In genomic region chr21:45973475-45974072, GRCh38 we compare ENCODE assay signal across 8 cellular contexts. TPM values are rescaled to one million over a fixed set of nuclear protein-coding genes. Genes with fewer than 3 reads are reported as not detected.
A peak's percentile ranks its signal among the peaks of the same experiment; 100 is the strongest.
DNase-seq lines count a peak whose midpoint lies in the region; ATAC-seq, FAIRE-seq and TF ChIP-seq lines count a peak whose summit lies in the region.

No MANE protein-coding gene starts in this region.

- TF ChIP-seq CTCF in BE2C (IDR thresholded peaks at IDR 0.05; ENCODE audit: low read depth, low read length) = peak; percentile 80
- TF ChIP-seq CTCF in endothelial cell of umbilical vein (IDR thresholded peaks at IDR 0.05; ENCODE audit: extremely low read depth in 1 of 2, insufficient read depth in 1 of 2, low read depth in 1 of 2, low read length in 2 of 2) = peak; percentile 70 to 83

- H3K36me3 ChIP-seq in BE2C (no peaks in the 10 kb centered on the region), H7 (replicated peaks; ENCODE audit: control insufficient read depth, insufficient read depth, low read length) (no peaks in the 10 kb centered on the region), endothelial cell of umbilical vein (ENCODE audit: control insufficient read depth in 2 of 2, extremely low read depth in 1 of 2, insufficient read depth in 2 of 2, low read length in 2 of 2) (no peaks in the 10 kb centered on the region)

- H3K9me3 ChIP-seq in BE2C (no peaks in the 10 kb centered on the region), endothelial cell of umbilical vein (replicated peaks; ENCODE audit: control insufficient read depth, insufficient read depth, low read length) (no peaks in the 10 kb centered on the region), mononuclear cell (ENCODE audit: low read depth, low read length) (no peaks in the 10 kb centered on the region)

- no peaks in the 10 kb centered on the region for H3K79me2 ChIP-seq in endothelial cell of umbilical vein (ENCODE audit: control insufficient read depth, insufficient read depth, low read length)

- no peak for ATAC-seq in HG03571 (IDR thresholded peaks at IDR 0.05; ENCODE audit: unreplicated experiment)

- H3K9me1 ChIP-seq in endothelial cell of umbilical vein (replicated peaks; ENCODE audit: control insufficient read depth, extremely low read depth, insufficient read depth, low read length) = no peaks in the 10 kb centered on the region

- no peak for TF ChIP-seq POLR2A in endothelial cell of umbilical vein (IDR thresholded peaks at IDR 0.05; ENCODE audit: low read depth, low read length)

- no peaks in the 10 kb centered on the region for H4K20me1 ChIP-seq in endothelial cell of umbilical vein (replicated peaks; ENCODE audit: control insufficient read depth, extremely low read depth, insufficient read depth, low read length)

- CTCF ChIA-PET in endothelial cell of umbilical vein (lab: Charles Lee) = interaction anchor here (0.6 to 5.1 kb wide), 15 partner anchors 9 to 670 kb away, joined by 3 to 78 read pairs (median 4); partner anchors contain the start of genes COL6A1, MCM3AP and YBEY

- H3K27ac ChIP-seq in endothelial cell of umbilical vein (ENCODE audit: insufficient read depth, low read depth, low read length) = peak overlapping the region; percentile 35

- DNase-seq in BE2C = peak; percentile 90
- DNase-seq in H7 = peak; percentile 90
- DNase-seq in NCI-H748 (lab: John Stamatoyannopoulos, UW; ENCODE audit: unreplicated experiment) = peak; percentile 71
- peak; percentile 87 for DNase-seq in activated CD8-positive, alpha-beta memory T cell treated with anti-CD3 and anti-CD28 coated beads, Interleukin-2, amount 50 U/mL, for 48 hours
- DNase-seq in endothelial cell of umbilical vein (ENCODE audit: low read depth, low spot score) = peak; percentile 77
- peak; percentile 67 to 72 for DNase-seq in stimulated activated CD8-positive, alpha-beta memory T cell treated with anti-CD3 and anti-CD28 coated beads, Interleukin-2, amount 100 ng/mL, for 1 hour (ENCODE audit: low read depth in 2 of 2)

- H2AFZ ChIP-seq in endothelial cell of umbilical vein (ENCODE audit: low read depth, low read length) = peak overlapping the region; percentile 93

- H3K9ac ChIP-seq in endothelial cell of umbilical vein (replicated peaks; ENCODE audit: extremely low read depth, insufficient read depth, low read length) = peak overlapping the region; percentile 65

- H3K4me1 ChIP-seq in BE2C (peaks cover 38% of the 10 kb centered on the region), endothelial cell of umbilical vein (ENCODE audit: control insufficient read depth, extremely low read depth, insufficient read depth, low read length) (peaks cover 29% of the 10 kb centered on the region), mononuclear cell (ENCODE audit: insufficient read depth, low read length) (peaks cover 30% of the 10 kb centered on the region)

- intact Hi-C loops in endothelial cell of umbilical vein (cut with micrococcal nuclease) = loop anchor here (1.0 to 5.0 kb wide), 4 partner anchors 8 to 254 kb away; partner anchors contain the start of genes COL6A1, COL6A2 and LSS

- dilution Hi-C loops in endothelial cell of umbilical vein (cut with MboI; ENCODE audit: extremely low pct_ligation_motif_present, low sequenced_read_pairs) = no loop called here

- FAIRE-seq in endothelial cell of umbilical vein (lab: Jason Lieb, UNC) = peak; percentile 75

- POLR2A ChIA-PET in endothelial cell of umbilical vein (lab: Charles Lee) = no interaction called here

- H3K27me3 ChIP-seq in BE2C (peaks cover 5% of the 10 kb centered on the region), H7 (ENCODE audit: control insufficient read depth, insufficient read depth, low read length) (peaks cover 9% of the 10 kb centered on the region), endothelial cell of umbilical vein (ENCODE audit: control insufficient read depth in 2 of 2, insufficient read depth in 2 of 2, low read length in 2 of 2) (peaks cover 0 to 2% of the 10 kb centered on the region in 2 experiments), mononuclear cell (ENCODE audit: insufficient read depth, low read length) (peaks cover 38% of the 10 kb centered on the region)

- H3K4me3 ChIP-seq in BE2C (ENCODE audit: low read depth, low read length) (peak overlapping the region; percentile 64), H7 (ENCODE audit: insufficient read depth, low read depth, low read length) (peak overlapping the region; percentile 54), endothelial cell of umbilical vein (replicated peaks in 1 of 3; ENCODE audit: insufficient read depth in 1 of 3, low read depth in 1 of 3, low read length in 3 of 3) (peak overlapping the region; percentile 7 to 56 (median 34)), mononuclear cell (ENCODE audit: low read length) (peak overlapping the region; percentile 39)

- H3K4me2 ChIP-seq in endothelial cell of umbilical vein (ENCODE audit: insufficient read depth, low read length) = peak overlapping the region; percentile 54

- TSS peak; percentile 33 for BruUV-seq in endothelial cell of umbilical vein (replicated peaks; lab: Mats Ljungman, UMichigan)

TF ChIP-seq in endothelial cell of umbilical vein, 7 proteins besides CTCF, POLR2A, EP300 and RAD21:
- TF ChIP-seq EZH2 (IDR thresholded peaks at IDR 0.05; ENCODE audit: borderline replicate concordance, low read depth, low read length, severe bottlenecking) (no peak), POLR2AphosphoS5 (IDR thresholded peaks at IDR 0.05; ENCODE audit: insufficient read depth, low read depth, low read length) (no peak), MYC (IDR thresholded peaks at IDR 0.05; ENCODE audit: low read depth, low read length) (no peak), GATA2 (IDR thresholded peaks at IDR 0.05; ENCODE audit: insufficient read depth, insufficient read length, low read depth, low read length) (no peak), JUN (IDR thresholded peaks at IDR 0.05; ENCODE audit: borderline replicate concordance, insufficient read depth, insufficient read length, low read depth) (no peak), MAX (IDR thresholded peaks at IDR 0.05; ENCODE audit: insufficient read depth, insufficient read length) (no peak), FOS (IDR thresholded peaks at IDR 0.05; ENCODE audit: borderline replicate concordance, insufficient read depth, low read length) (no peak)
TF ChIP-seq in endothelial cell of umbilical vein: peak in this region for 0.

RNA-seq across cellular contexts. Expression of gene COL6A1, which starts 8.0 kb away (rescaled TPM):
- polyA plus RNA-seq in BE2C (2012; ENCODE audit: insufficient read depth, insufficient read length, low read depth) = 158 TPM
- 243 and 283 TPM in 2 replicates for total RNA-seq in H7 (2014; rRNA removed; shearing (Covaris generic))
- 26.8 and 30.1 TPM in 2 replicates for total RNA-seq in endothelial cell of umbilical vein
- polyA plus RNA-seq in endothelial cell of umbilical vein = 42.4 and 53.9 TPM in 2 replicates
- polyA plus RNA-seq in endothelial cell of umbilical vein (2011; cell fraction: cytosol; rRNA removed) = 16.9 and 25.2 TPM in 2 replicates
- 72.8 and 86.4 TPM in 2 replicates for polyA plus RNA-seq in endothelial cell of umbilical vein (2011; cell fraction: nucleus; rRNA removed)
- polyA plus RNA-seq in endothelial cell of umbilical vein (2012) = 24.0 and 61.3 TPM in 2 replicates
- 14.7 and 16.5 TPM in 2 replicates for polyA minus RNA-seq in endothelial cell of umbilical vein
- polyA minus RNA-seq in endothelial cell of umbilical vein (2011; cell fraction: cytosol; rRNA and poly(A)+ RNA removed) = not detected
- polyA minus RNA-seq in endothelial cell of umbilical vein (2011; cell fraction: nucleus; rRNA and poly(A)+ RNA removed) = 8.5 and 20.4 TPM in 2 replicates
- total RNA-seq in mononuclear cell = 1.4 TPM

Comparison
In these comparisons a context has a peak if more than half of its experiments do, and no peak if none do; other contexts are left out.
1. RNA of gene COL6A1, which starts 8.0 kb away (total RNA-seq): 243 to 283 TPM in H7 and 26.8 to 30.1 TPM in endothelial cell of umbilical vein; 1.4 TPM in mononuclear cell (single experiment); every median in the first group is over 10 times any median in the second.
2. Peak in every context shown above with its lines, with median percentiles within 50 percentile points of each other: DNase-seq and H3K4me3 ChIP-seq.